Comparison of ENCODE assay signal across 16 cellular contexts in the genomic region with DNA sequence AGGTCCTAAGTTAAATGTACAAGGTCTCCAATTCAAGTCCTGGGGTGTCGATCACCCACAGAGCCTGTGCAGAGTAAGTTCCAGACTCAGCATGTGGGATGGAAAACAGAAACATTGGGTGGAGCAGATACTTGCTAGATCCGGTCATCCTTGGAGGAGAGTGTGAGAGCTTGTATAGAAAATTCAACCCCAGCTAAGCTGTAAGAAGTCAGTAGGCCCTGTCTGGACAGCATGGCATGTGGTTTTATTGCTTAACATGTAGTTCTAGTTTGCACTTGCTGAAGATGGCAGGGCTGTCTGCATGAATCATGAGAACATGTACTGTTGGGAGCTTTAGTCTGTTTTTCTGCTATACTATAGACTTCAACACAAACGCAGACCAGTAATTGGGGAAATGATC.
"Had no signal": no experiment of that assay in that cellular context is flagged by ENCODE, and none has a peak within 500 bp of the region (broad histone marks: within the 10 kb centered on the region; RNA-seq: fewer than 3 reads in every experiment).

No MANE protein-coding gene starts in this region.

- H3K4me3 ChIP-seq: heart left ventricle, mucosa of descending colon, suprapubic skin, thyroid gland had no signal

- H3K4me3 Mint-ChIP-seq: naive thymus-derived CD8-positive, alpha-beta T cell; neural crest cell; type B pancreatic cell had no signal

- H3K36me3 Mint-ChIP-seq: naive thymus-derived CD8-positive, alpha-beta T cell; type B pancreatic cell had no signal

- H3K27ac Mint-ChIP-seq: naive thymus-derived CD8-positive, alpha-beta T cell; type B pancreatic cell had no signal

- H3K9me3 Mint-ChIP-seq: naive thymus-derived CD8-positive, alpha-beta T cell; neural crest cell; type B pancreatic cell had no signal

- ATAC-seq: heart left ventricle; left lobe of liver; mucosa of descending colon; naive thymus-derived CD8-positive, alpha-beta T cell; sciatic nerve had no signal

- DNase-seq: effector memory CD4-positive, alpha-beta T cell; heart left ventricle; hypothalamus; islet precursor cell; mucosa of descending colon; naive thymus-derived CD8-positive, alpha-beta T cell; posterior cingulate gyrus; stimulated activated CD4-positive, alpha-beta T cell treated with anti-CD3 and anti-CD28 coated beads, Interleukin-2, amount 100 ng/mL, for 24 hours; stimulated activated CD4-positive, alpha-beta T cell treated with anti-CD3 and anti-CD28 coated beads, Interleukin-4, amount 100 ng/mL, for 4 hours; stimulated activated naive CD4-positive, alpha-beta T cell treated with Interleukin-2 at 50 U/mL for 16 hours; thyroid gland had no signal
